14 cellular contexts compared by ENCODE assay signal in genomic region chr2:209936106-209936663, GRCh38.
A peak's percentile ranks its signal among the peaks of the same experiment; 100 is the strongest.
DNase-seq lines count a peak whose midpoint lies in the region; ATAC-seq and TF ChIP-seq lines count a peak whose summit lies in the region.
"Had no signal": no experiment of that assay in that cellular context is flagged by ENCODE, and none has a peak within 500 bp of the region (broad histone marks: within the 10 kb centered on the region; RNA-seq: fewer than 3 reads in every experiment).

No MANE protein-coding gene starts in this region.

- H3K27me3 Mint-ChIP-seq in brain = peaks cover under 1% of the 10 kb centered on the region
- H3K27me3 Mint-ChIP-seq in nephron (ENCODE audit: low read depth) = peaks cover 4% of the 10 kb centered on the region
- no peaks in the 10 kb centered on the region for H3K27me3 Mint-ChIP-seq in progenitor cell of endocrine pancreas

- no peak overlapping the region for H2BK120ac ChIP-seq in IMR-90 (ENCODE audit: low read depth, low read length)

- H3K27ac ChIP-seq in IMR-90 (ENCODE audit: insufficient read depth, low read length) = no peak overlapping the region

- no peak overlapping the region for H2AFZ ChIP-seq in IMR-90 (replicated peaks; ENCODE audit: low read length, poor library complexity)

- intact Hi-C loops in IMR-90 (cut with micrococcal nuclease) (no loop called here), left cardiac atrium (cut with DNase I) (no loop called here)

- H3K14ac ChIP-seq in IMR-90 (replicated peaks; ENCODE audit: low read depth, low read length) = no peak overlapping the region

- no peak overlapping the region for H3K4me3 Mint-ChIP-seq in brain
- no peak overlapping the region for H3K4me3 Mint-ChIP-seq in nephron
- no peak overlapping the region for H3K4me3 Mint-ChIP-seq in progenitor cell of endocrine pancreas (ENCODE audit: low read depth)
- H3K4me3 Mint-ChIP-seq: activated T-cell treated with anti-CD3 and anti-CD28 coated beads, Interleukin-2, amount 50 U/mL, for 72 hours; memory B cell had no signal

- H3K36me3 ChIP-seq in IMR-90 (ENCODE audit: control insufficient read depth, insufficient read depth, low read length) = no peaks in the 10 kb centered on the region

- TF ChIP-seq CTCF in IMR-90 (conservative IDR thresholded peaks at IDR 0.05; ENCODE audit: low read depth, low read length) (0 out of 2 replicates have a peak, but pooled peaks have one; percentile 8), brain (conservative IDR thresholded peaks at IDR 0.05) (peak; percentile 39 to 45), nephron (IDR thresholded peaks at IDR 0.05; ENCODE audit: unreplicated experiment in 3 of 3) (peak; percentile 25 to 43 (median 27)), progenitor cell of endocrine pancreas (IDR thresholded peaks at IDR 0.05; ENCODE audit: unreplicated experiment) (no peak), GM13977 (IDR thresholded peaks at IDR 0.05; ENCODE audit: extremely low read depth, insufficient read depth, missing control alignments) (no peak)

- CTCF ChIA-PET in IMR-90 (lab: Yijun Ruan, JAX) = no interaction called here

- no peak overlapping the region for H3K9ac ChIP-seq in IMR-90 (ENCODE audit: low read depth, low read length)

- H3K9me3 Mint-ChIP-seq in brain = peaks cover 0 to under 1% (median 0%) of the 10 kb centered on the region in 5 experiments
- no peaks in the 10 kb centered on the region for H3K9me3 Mint-ChIP-seq in nephron
- no peaks in the 10 kb centered on the region for H3K9me3 Mint-ChIP-seq in progenitor cell of endocrine pancreas (ENCODE audit: low read depth)
- H3K9me3 Mint-ChIP-seq: activated T-cell treated with anti-CD3 and anti-CD28 coated beads, Interleukin-2, amount 50 U/mL, for 72 hours; memory B cell had no signal

- no peak overlapping the region for H3K23ac ChIP-seq in IMR-90 (ENCODE audit: low read depth, low read length)

- no peak overlapping the region for H3K56ac ChIP-seq in IMR-90 (ENCODE audit: extremely low read depth, insufficient read depth, low read length)

- no peak overlapping the region for H2BK20ac ChIP-seq in IMR-90 (ENCODE audit: low read depth, low read length)

- no TSS peak for BruUV-seq in IMR-90 (replicated peaks; lab: Mats Ljungman, UMichigan)

- TF ChIP-seq POLR2A in IMR-90 (IDR thresholded peaks at IDR 0.05; ENCODE audit: low read depth, low read length) = no peak

- TF ChIP-seq RAD21 in IMR-90 (IDR thresholded peaks at IDR 0.05; ENCODE audit: low read length) = no peak

- dilution Hi-C loops in IMR-90 (cut with HindIII; ENCODE audit: low sequenced_read_pairs, unreplicated experiment) = no loop called here

- no peak overlapping the region for H2BK5ac ChIP-seq in IMR-90 (ENCODE audit: low read depth, low read length, poor library complexity, severe bottlenecking)

- peaks cover 2% of the 10 kb centered on the region; the same call in 1 of the 2 replicates for H3K4me1 ChIP-seq in IMR-90 (ENCODE audit: control insufficient read depth, insufficient read depth, low read length)

- H3K18ac ChIP-seq in IMR-90 (ENCODE audit: low read depth, low read length) = no peak overlapping the region

- no peak overlapping the region for H3K4me2 ChIP-seq in IMR-90 (ENCODE audit: low read depth, low read length)

- ATAC-seq in GM21423 (IDR thresholded peaks at IDR 0.05; ENCODE audit: unreplicated experiment) (peak; percentile 48), IMR-90 (ENCODE audit: low read depth) (no peak), left cardiac atrium (no peak)
- ATAC-seq: activated T-cell treated with anti-CD3 and anti-CD28 coated beads, Interleukin-2, amount 50 U/mL, for 72 hours had no signal

- no peaks in the 10 kb centered on the region for H3K79me1 ChIP-seq in IMR-90 (ENCODE audit: low read depth in 1 of 2, low read length in 2 of 2)

- no peaks in the 10 kb centered on the region for H3K9me1 ChIP-seq in IMR-90 (ENCODE audit: insufficient read depth, low read length)

- DNase-seq in IMR-90 (no peak), progenitor cell of endocrine pancreas (ENCODE audit: low spot score, unreplicated experiment) (no peak), GM13977 (ENCODE audit: low spot score) (no peak), left cardiac atrium (no peak)
- no peak for DNase-seq in activated naive CD4-positive, alpha-beta T cell treated with anti-CD3 and anti-CD28 coated beads, Interleukin-2, amount 50 U/mL, for 16 hours
- DNase-seq: activated T-cell treated with anti-CD3 and anti-CD28 coated beads, Interleukin-2, amount 50 U/mL, for 72 hours; glutamatergic neuron; NCI-H1694; retina; trophoblast cell had no signal

- no peak overlapping the region for H2BK15ac ChIP-seq in IMR-90 (ENCODE audit: low read depth, low read length)

- H3K36me3 Mint-ChIP-seq in brain = peaks cover 17% of the 10 kb centered on the region
- no peaks in the 10 kb centered on the region for H3K36me3 Mint-ChIP-seq in nephron (ENCODE audit: low read depth)
- no peaks in the 10 kb centered on the region for H3K36me3 Mint-ChIP-seq in progenitor cell of endocrine pancreas (ENCODE audit: insufficient read depth)
- H3K36me3 Mint-ChIP-seq: memory B cell had no signal

- no peaks in the 10 kb centered on the region for H3K27me3 ChIP-seq in IMR-90 (ENCODE audit: control insufficient read depth, insufficient read depth, low read length)

- H4K8ac ChIP-seq in IMR-90 (ENCODE audit: low read depth in 2 of 2, low read length in 2 of 2) = no peak overlapping the region

- no peak overlapping the region for H4K5ac ChIP-seq in IMR-90 (ENCODE audit: low read depth, low read length)

- no peaks in the 10 kb centered on the region for H3K9me3 ChIP-seq in IMR-90 (ENCODE audit: control insufficient read depth, insufficient read depth, low read length)

- H2AK5ac ChIP-seq in IMR-90 (ENCODE audit: low read depth, low read length) = no peak overlapping the region

- in situ Hi-C loops in IMR-90 (cut with MboI; ENCODE audit: low sequenced_read_pairs) (no loop called here), GM13977 (cut with MboI; ENCODE audit: low pct_unique_long_range_greater_than_20kb, low sequenced_read_pairs, unreplicated experiment) (no loop called here)

- H4K20me1 ChIP-seq in IMR-90 (ENCODE audit: insufficient read depth, low read length) = no peaks in the 10 kb centered on the region

- H3K4me1 Mint-ChIP-seq in brain (peaks cover 38% of the 10 kb centered on the region), nephron (peaks cover 25% of the 10 kb centered on the region), progenitor cell of endocrine pancreas (ENCODE audit: low read depth) (no peaks in the 10 kb centered on the region)
- H3K4me1 Mint-ChIP-seq: memory B cell had no signal

- H4K91ac ChIP-seq in IMR-90 (ENCODE audit: insufficient read depth, low read depth, low read length) = no peak overlapping the region

- no peak overlapping the region for H3K4ac ChIP-seq in IMR-90 (ENCODE audit: low read depth, low read length)

- no CpG with 5 or more reads among the region's 3 CpGs for WGBS in IMR-90 (ENCODE audit: extremely low coverage in 2 of 2, insufficient read length in 1 of 2), 2 experiments

- no peak overlapping the region for H2AK9ac ChIP-seq in IMR-90 (replicated peaks; ENCODE audit: low read depth, low read length, poor library complexity)

- H3K27ac Mint-ChIP-seq in brain (peak overlapping the region in 3 of 5 experiments; percentile 11 to 76 (median 70)), nephron (no peak overlapping the region), progenitor cell of endocrine pancreas (no peak overlapping the region)
- H3K27ac Mint-ChIP-seq: activated T-cell treated with anti-CD3 and anti-CD28 coated beads, Interleukin-2, amount 50 U/mL, for 72 hours; memory B cell had no signal

- POLR2A ChIA-PET in IMR-90 (lab: Charles Lee; ENCODE audit: unreplicated experiment) = no interaction called here

- no peak overlapping the region for H3K4me3 ChIP-seq in IMR-90 (ENCODE audit: insufficient read depth, low read depth, low read length)

TF ChIP-seq in IMR-90, 13 proteins besides CTCF, POLR2A, EP300 and RAD21:
- TF ChIP-seq NFE2L2 (IDR thresholded peaks at IDR 0.05; ENCODE audit: low read depth, low read length) = no peak

Comparison
In these comparisons a context has a peak if more than half of its experiments do, and no peak if none do; other contexts are left out.
1. CTCF ChIP-seq: peak in IMR-90 (single experiment), brain (2 of 2) and nephron (3 of 3); none in progenitor cell of endocrine pancreas (single experiment) and GM13977 (single experiment).
2. H3K27ac Mint-ChIP-seq: peak in brain (3 of 5); none in nephron (0 of 3) and progenitor cell of endocrine pancreas (single experiment).